1 cellular context compared by ENCODE assay signal in genomic region chr22:25407859-25408229, GRCh38.
TF ChIP-seq lines count a peak whose summit lies in the region.

No MANE protein-coding gene starts in this region.

TF ChIP-seq in WTC11, 78 proteins besides CTCF, POLR2A, EP300 and RAD21 (continued from another document):
- TF ChIP-seq ATF6 (CRISPR knock-in tag; IDR thresholded peaks at IDR 0.05) (no peak), AFF4 (CRISPR knock-in tag; IDR thresholded peaks at IDR 0.05; ENCODE audit: borderline replicate concordance) (no peak), MYBL2 (CRISPR knock-in tag; IDR thresholded peaks at IDR 0.05) (no peak), NFYB (CRISPR knock-in tag; conservative IDR thresholded peaks at IDR 0.05; ENCODE audit: low read depth) (no peak), HMGA2 (CRISPR knock-in tag; IDR thresholded peaks at IDR 0.05) (no peak), PRDM15 (CRISPR knock-in tag; IDR thresholded peaks at IDR 0.05) (no peak), KAT7 (CRISPR knock-in tag; IDR thresholded peaks at IDR 0.05; ENCODE audit: borderline replicate concordance) (no peak)
